ENCODE assay signal across 22 cellular contexts in the genomic region with DNA sequence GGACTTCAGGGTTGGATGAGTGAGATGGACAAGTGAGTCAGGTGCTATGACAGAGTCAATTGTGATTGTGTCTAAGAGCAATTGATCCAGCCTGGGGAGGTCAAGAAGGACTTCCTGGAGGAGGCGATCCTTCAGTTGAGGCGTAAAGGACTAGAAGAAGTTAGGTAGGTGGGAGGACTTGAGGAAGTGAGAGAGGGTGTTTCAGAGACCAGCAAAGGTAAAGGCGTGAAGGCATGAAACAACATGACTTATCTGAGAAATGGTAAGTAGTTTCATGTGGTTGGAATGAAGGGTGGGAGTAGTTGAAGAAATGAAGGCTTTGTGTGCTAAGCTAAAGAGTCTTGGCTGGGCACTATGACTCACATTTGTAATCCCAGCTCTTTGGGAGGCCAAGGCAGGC. TPM values are rescaled to one million over a fixed set of nuclear protein-coding genes. Genes with fewer than 3 reads are reported as not detected.
DNase-seq lines count a peak whose midpoint lies in the region; ATAC-seq, FAIRE-seq and TF ChIP-seq lines count a peak whose summit lies in the region.
"Had no signal": no experiment of that assay in that cellular context is flagged by ENCODE, and none has a peak within 500 bp of the region (broad histone marks: within the 10 kb centered on the region; RNA-seq: fewer than 3 reads in every experiment).

No MANE protein-coding gene starts in this region.

- no peaks in the 10 kb centered on the region for H3K27me3 Mint-ChIP-seq in activated T-helper 1 cell treated with anti-CD3 and anti-CD28 coated beads, Interleukin-12 subunit alpha, Interleukin-12 subunit beta, Interleukin-2, Interleukin-4 antibody, amounts not matched to agents 30 ng/mL and 10 ng/mL and 1 ng/mL, durations not matched to agents 14 hours and 24 hours and 36 hours (ENCODE audit: insufficient read depth)
- H3K27me3 Mint-ChIP-seq: central memory CD8-positive, alpha-beta T cell had no signal

- no peaks in the 10 kb centered on the region for H3K27me3 ChIP-seq in mammary epithelial cell (ENCODE audit: insufficient read depth, low read length)
- no peaks in the 10 kb centered on the region for H3K27me3 ChIP-seq in breast epithelium
- H3K27me3 ChIP-seq in foreskin keratinocyte, result no peaks in the 10 kb centered on the region
- H3K27me3 ChIP-seq in body of pancreas, result no peaks in the 10 kb centered on the region
- H3K27me3 ChIP-seq: heart left ventricle, neutrophil had no signal

- H3K4me3 Mint-ChIP-seq in activated T-helper 1 cell treated with anti-CD3 and anti-CD28 coated beads, Interleukin-12 subunit alpha, Interleukin-12 subunit beta, Interleukin-2, Interleukin-4 antibody, amounts not matched to agents 30 ng/mL and 10 ng/mL and 1 ng/mL, durations not matched to agents 14 hours and 24 hours and 36 hours, result no peak overlapping the region
- H3K4me3 Mint-ChIP-seq: CD4-positive, CD25-positive, alpha-beta regulatory T cell; central memory CD8-positive, alpha-beta T cell had no signal

- DNase-seq in mammary epithelial cell, result peak; percentile 85
- no peak for DNase-seq in breast epithelium (ENCODE audit: low spot score in 2 of 2)
- DNase-seq in activated T-helper 1 cell treated with anti-CD3 and anti-CD28 coated beads, Interleukin-12 subunit alpha, Interleukin-12 subunit beta, Interleukin-2, Interleukin-4 antibody, amounts not matched to agents 30 ng/mL and 10 ng/mL and 1 ng/mL, durations not matched to agents 14 hours and 24 hours and 36 hours (ENCODE audit: low spot score), result no peak
- DNase-seq in foreskin keratinocyte, result peak; percentile 79 to 92
- no peak for DNase-seq in RCC 7860 (ENCODE audit: low spot score)
- DNase-seq in body of pancreas, result no peak
- DNase-seq: activated CD4-positive, alpha-beta T cell treated with anti-CD3 and anti-CD28 coated beads, Interleukin-2, amount 50 U/mL, for 1 hour; amygdala; CD4-positive, CD25-positive, alpha-beta regulatory T cell; effector CD4-positive, alpha-beta T cell; heart left ventricle; left ventricle myocardium inferior; NCI-H526 treated with DMSO at 0.1 percent for 48 hours; stimulated activated CD4-positive, alpha-beta T cell treated with anti-CD3 and anti-CD28 coated beads, Interleukin-4, amount 100 ng/mL, for 4 hours; SW 1271 had no signal

- H3K4me3 ChIP-seq in mammary epithelial cell (replicated peaks in 1 of 3; ENCODE audit: insufficient read depth in 1 of 3, low read depth in 2 of 3, low read length in 3 of 3), result no peak overlapping the region
- no peak overlapping the region for H3K4me3 ChIP-seq in breast epithelium
- H3K4me3 ChIP-seq in body of pancreas, result no peak overlapping the region
- H3K4me3 ChIP-seq: heart left ventricle, left ventricle myocardium inferior had no signal

- FAIRE-seq in RCC 7860 (lab: Jason Lieb, UNC), result no peak
- FAIRE-seq: G401.6 had no signal

- H3K79me2 ChIP-seq in mammary epithelial cell (ENCODE audit: insufficient read depth, low read length), result no peaks in the 10 kb centered on the region

- dilution Hi-C loops in mammary epithelial cell (cut with HindIII; ENCODE audit: low sequenced_read_pairs), result no loop called here

- H3K36me3 ChIP-seq in mammary epithelial cell (ENCODE audit: insufficient read depth, low read length), result no peaks in the 10 kb centered on the region
- no peaks in the 10 kb centered on the region for H3K36me3 ChIP-seq in breast epithelium
- no peaks in the 10 kb centered on the region for H3K36me3 ChIP-seq in body of pancreas (replicated peaks in 1 of 2; ENCODE audit: insufficient read depth in 1 of 2, low read depth in 2 of 2)
- H3K36me3 ChIP-seq: heart left ventricle, left ventricle myocardium inferior, neutrophil had no signal

- ATAC-seq in foreskin keratinocyte, result peak; percentile 62
- ATAC-seq in body of pancreas, result no peak
- no peak for ATAC-seq in HG03378 (IDR thresholded peaks at IDR 0.05; ENCODE audit: unreplicated experiment)
- ATAC-seq: heart left ventricle had no signal

- peaks cover 22% of the 10 kb centered on the region for H3K4me1 ChIP-seq in mammary epithelial cell (ENCODE audit: insufficient read depth, low read length)
- H3K4me1 ChIP-seq in breast epithelium, result peaks cover 0 to 10% of the 10 kb centered on the region in 2 donors
- peaks cover 4% of the 10 kb centered on the region for H3K4me1 ChIP-seq in foreskin keratinocyte
- H3K4me1 ChIP-seq in body of pancreas, result no peaks in the 10 kb centered on the region

- no peaks in the 10 kb centered on the region for H3K36me3 Mint-ChIP-seq in activated T-helper 1 cell treated with anti-CD3 and anti-CD28 coated beads, Interleukin-12 subunit alpha, Interleukin-12 subunit beta, Interleukin-2, Interleukin-4 antibody, amounts not matched to agents 30 ng/mL and 10 ng/mL and 1 ng/mL, durations not matched to agents 14 hours and 24 hours and 36 hours (ENCODE audit: low read depth)
- H3K36me3 Mint-ChIP-seq: CD4-positive, CD25-positive, alpha-beta regulatory T cell had no signal

- no peak overlapping the region for H2AFZ ChIP-seq in mammary epithelial cell (ENCODE audit: low read depth, low read length)

- intact Hi-C loops in mammary epithelial cell (cut with micrococcal nuclease) (no loop called here), breast epithelium (cut with DNase I; ENCODE audit: low total_unique reads) (no loop called here), body of pancreas (cut with DNase I) (no loop called here)
- intact Hi-C loops in activated T-helper 1 cell treated with anti-CD3 and anti-CD28 coated beads, Interleukin-12 subunit alpha, Interleukin-12 subunit beta, Interleukin-2, Interleukin-4 antibody, amounts not matched to agents 30 ng/mL and 10 ng/mL and 1 ng/mL, durations not matched to agents 14 hours and 24 hours and 36 hours (cut with micrococcal nuclease), result loop anchor here (1.0 to 2.0 kb wide), 2 partner anchors 15 to 29 kb away; no protein-coding TSS in a partner anchor

- H3K27ac Mint-ChIP-seq in activated T-helper 1 cell treated with anti-CD3 and anti-CD28 coated beads, Interleukin-12 subunit alpha, Interleukin-12 subunit beta, Interleukin-2, Interleukin-4 antibody, amounts not matched to agents 30 ng/mL and 10 ng/mL and 1 ng/mL, durations not matched to agents 14 hours and 24 hours and 36 hours, result peak overlapping the region; percentile 71

- H3K27ac ChIP-seq in mammary epithelial cell (ENCODE audit: insufficient read depth, low read depth, low read length), result no peak overlapping the region
- H3K27ac ChIP-seq in breast epithelium, result no peak overlapping the region
- peak overlapping the region; percentile 67 for H3K27ac ChIP-seq in foreskin keratinocyte
- no peak overlapping the region for H3K27ac ChIP-seq in body of pancreas
- H3K27ac ChIP-seq: heart left ventricle, left ventricle myocardium inferior, neutrophil had no signal

- no peaks in the 10 kb centered on the region for H3K9me3 ChIP-seq in mammary epithelial cell (replicated peaks; ENCODE audit: insufficient read depth, low read length)
- H3K9me3 ChIP-seq in breast epithelium, result no peaks in the 10 kb centered on the region
- no peaks in the 10 kb centered on the region for H3K9me3 ChIP-seq in body of pancreas
- H3K9me3 ChIP-seq: heart left ventricle, left ventricle myocardium inferior, neutrophil had no signal

- WGBS in mammary epithelial cell (ENCODE audit: low coverage, missing lambda C conversion rate), result 52% methylated on average over 3 of the region's 3 CpGs
- whole genome bisulfite sequencing in body of pancreas, 2 donors, result 74 to 88% methylated on average over 3 of the region's 3 CpGs

- CTCF ChIA-PET in mammary epithelial cell (lab: Charles Lee; ENCODE audit: low non-redundant PET), result no interaction called here

- peaks cover 22% of the 10 kb centered on the region for H3K4me1 Mint-ChIP-seq in activated T-helper 1 cell treated with anti-CD3 and anti-CD28 coated beads, Interleukin-12 subunit alpha, Interleukin-12 subunit beta, Interleukin-2, Interleukin-4 antibody, amounts not matched to agents 30 ng/mL and 10 ng/mL and 1 ng/mL, durations not matched to agents 14 hours and 24 hours and 36 hours (ENCODE audit: low read depth)
- H3K4me1 Mint-ChIP-seq: CD4-positive, CD25-positive, alpha-beta regulatory T cell; central memory CD8-positive, alpha-beta T cell had no signal

- in situ Hi-C loops in mammary epithelial cell (cut with MboI; ENCODE audit: low sequenced_read_pairs in 2 of 2), result no loop called here

- H3K4me2 ChIP-seq in mammary epithelial cell (ENCODE audit: insufficient read depth, low read depth, low read length), result no peak overlapping the region

- TF ChIP-seq POLR2A in breast epithelium (IDR thresholded peaks at IDR 0.05) (no peak), body of pancreas (IDR thresholded peaks at IDR 0.05) (no peak)

- peaks cover 5% of the 10 kb centered on the region for H3K9me3 Mint-ChIP-seq in activated T-helper 1 cell treated with anti-CD3 and anti-CD28 coated beads, Interleukin-12 subunit alpha, Interleukin-12 subunit beta, Interleukin-2, Interleukin-4 antibody, amounts not matched to agents 30 ng/mL and 10 ng/mL and 1 ng/mL, durations not matched to agents 14 hours and 24 hours and 36 hours
- H3K9me3 Mint-ChIP-seq: central memory CD8-positive, alpha-beta T cell had no signal

- no peaks in the 10 kb centered on the region for H4K20me1 ChIP-seq in mammary epithelial cell (ENCODE audit: insufficient read depth, low read length)

- H3K9ac ChIP-seq in mammary epithelial cell (ENCODE audit: insufficient read depth, low read length), result no peak overlapping the region

- no peak for TF ChIP-seq CTCF in mammary epithelial cell (conservative IDR thresholded peaks at IDR 0.05 in 1 of 2, IDR thresholded peaks at IDR 0.05 in 1 of 2; ENCODE audit: extremely low read depth in 1 of 2, insufficient read depth in 1 of 2, low read depth in 1 of 2, low read length in 2 of 2)
- TF ChIP-seq CTCF in breast epithelium (IDR thresholded peaks at IDR 0.05), result no peak
- TF ChIP-seq CTCF in foreskin keratinocyte (conservative IDR thresholded peaks at IDR 0.05), result no peak
- TF ChIP-seq CTCF in body of pancreas (IDR thresholded peaks at IDR 0.05), result no peak

- no TSS peak for BruUV-seq in mammary epithelial cell (replicated peaks; lab: Mats Ljungman, UMichigan)

RNA-seq across cellular contexts. Expression of a gene that starts 48.9 kb away (rescaled TPM):
- 100 to 1,000 TPM in 1 of 2 donors, 10 to 100 TPM in 1; 91.0 to 116 TPM for total RNA-seq in mammary epithelial cell
- 80.4 TPM for polyA plus RNA-seq in mammary epithelial cell
- polyA minus RNA-seq in mammary epithelial cell, result 76.0 TPM
- total RNA-seq in breast epithelium, result 100 to 1,000 TPM in 2 of 3 donors, 10 to 100 TPM in 1; 97.7 to 135 (median 106) TPM
- 449 and 469 TPM in 2 replicates for total RNA-seq in activated T-helper 1 cell treated with anti-CD3 and anti-CD28 coated beads, Interleukin-12 subunit alpha, Interleukin-12 subunit beta, Interleukin-2, Interleukin-4 antibody, amounts not matched to agents 30 ng/mL and 10 ng/mL and 1 ng/mL, durations not matched to agents 14 hours and 24 hours and 36 hours
- 118 and 143 TPM in 2 replicates for total RNA-seq in foreskin keratinocyte
- polyA plus RNA-seq in foreskin keratinocyte, result 76.2 and 107 TPM in 2 replicates
- total RNA-seq in body of pancreas, result 10 to 100 TPM; 40.2 to 83.0 TPM

RNA-seq across cellular contexts. Expression of a gene that starts 55.2 kb away (rescaled TPM):
- not detected for total RNA-seq in mammary epithelial cell
- polyA plus RNA-seq in mammary epithelial cell, result 0.03 TPM
- polyA minus RNA-seq in mammary epithelial cell, result not detected
- not detected for total RNA-seq in breast epithelium
- not detected in 2 replicates for total RNA-seq in activated T-helper 1 cell treated with anti-CD3 and anti-CD28 coated beads, Interleukin-12 subunit alpha, Interleukin-12 subunit beta, Interleukin-2, Interleukin-4 antibody, amounts not matched to agents 30 ng/mL and 10 ng/mL and 1 ng/mL, durations not matched to agents 14 hours and 24 hours and 36 hours
- 0.04 TPM in 1 of 2 replicates, not detected in the other for total RNA-seq in foreskin keratinocyte
- 0.02 TPM in 1 of 2 replicates, not detected in the other for polyA plus RNA-seq in foreskin keratinocyte
- total RNA-seq in body of pancreas, result not detected
- total RNA-seq: CD4-positive, CD25-positive, alpha-beta regulatory T cell; heart left ventricle; HT-29; left ventricle myocardium inferior; mononuclear cell; temporal lobe had no signal
- polyA plus RNA-seq: CD4-positive, CD25-positive, alpha-beta regulatory T cell; heart left ventricle had no signal

Comparison
In these comparisons a context has a peak if more than half of its experiments do, and no peak if none do; other contexts are left out.
1. DNase-seq: peak in mammary epithelial cell (single experiment) and foreskin keratinocyte (2 of 2); none in breast epithelium (0 of 2), activated T-helper 1 cell treated with anti-CD3 and anti-CD28 coated beads, Interleukin-12 subunit alpha, Interleukin-12 subunit beta, Interleukin-2, Interleukin-4 antibody, amounts not matched to agents 30 ng/mL and 10 ng/mL and 1 ng/mL, durations not matched to agents 14 hours and 24 hours and 36 hours (single experiment), RCC 7860 (single experiment) and body of pancreas (0 of 4).